27 cellular contexts compared by ENCODE assay signal in genomic region chr21:32302560-32302959, GRCh38. TPM values are rescaled to one million over a fixed set of nuclear protein-coding genes. Genes with fewer than 3 reads are reported as not detected.
"Had no signal": no experiment of that assay in that cellular context is flagged by ENCODE, and none has a peak within 500 bp of the region (broad histone marks: within the 10 kb centered on the region; RNA-seq: fewer than 3 reads in every experiment).

No MANE protein-coding gene starts in this region.

- DNase-seq: cortex of kidney; effector CD8-positive, alpha-beta T cell; effector memory CD8-positive, alpha-beta T cell; endodermal cell; erythroblast; esophagus squamous epithelium; foreskin fibroblast; foreskin melanocyte; gastrocnemius medialis; glutamatergic neuron; head of caudate nucleus; heart right ventricle; hippocampal formation; left cardiac atrium; left lung; left ventricle myocardium superior; lower lobe of right lung; mesenchymal stem cell; mucosa of descending colon; naive B cell had no signal

- ATAC-seq: effector memory CD8-positive, alpha-beta T cell; esophagus mucosa; gastrocnemius medialis; heart right ventricle; left cardiac atrium; left lung; left ventricle myocardium superior; lower lobe of right lung; mucosa of descending colon had no signal

RNA-seq across cellular contexts. Expression of gene MRAP, which starts 3.9 kb away (rescaled TPM):
- total RNA-seq: dermis microvascular lymphatic vessel endothelial cell, endodermal cell, esophagus mucosa, gastrocnemius medialis, glomerular endothelial cell, kidney epithelial cell, lower lobe of right lung, lung microvascular endothelial cell, mesothelial cell of epicardium, mucosa of descending colon, myocyte had no signal
